In the genomic region with DNA sequence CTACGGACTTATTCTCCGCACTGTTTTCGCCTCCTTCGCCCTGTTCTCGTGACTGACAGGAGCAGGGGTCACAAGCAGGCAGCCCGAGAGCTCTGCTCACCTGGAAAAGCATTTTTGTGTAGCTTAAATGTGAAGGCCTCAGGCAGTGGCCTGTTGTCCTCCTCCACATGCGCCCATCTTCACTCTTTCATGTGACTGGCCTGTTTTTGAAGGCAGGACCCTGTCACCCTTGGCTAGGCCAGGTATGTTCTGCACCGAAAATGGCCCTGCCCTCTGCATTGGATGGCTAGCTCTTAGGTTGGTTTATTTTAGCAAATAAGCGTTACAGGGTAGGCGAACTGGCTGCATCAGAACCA, we compare ENCODE assay signal across 8 cellular contexts. TPM values are rescaled to one million over a fixed set of nuclear protein-coding genes. Genes with fewer than 3 reads are reported as not detected.
DNase-seq lines count a peak whose midpoint lies in the region; ATAC-seq, FAIRE-seq and TF ChIP-seq lines count a peak whose summit lies in the region.

No MANE protein-coding gene starts in this region.

- no peak for DNase-seq in GM06990 (ENCODE audit: extremely low read depth, insufficient read length)
- DNase-seq in SJCRH30, result no peak
- no peak for DNase-seq in foreskin fibroblast
- no peak for DNase-seq in progenitor cell of endocrine pancreas (ENCODE audit: low spot score, unreplicated experiment)
- no peak for DNase-seq in NCI-H2196 treated with DMSO at 0.1 percent for 48 hours (lab: John Stamatoyannopoulos, UW; ENCODE audit: unreplicated experiment)
- no peak for DNase-seq in D721Med (ENCODE audit: insufficient read length, low spot score)

- no peak for ATAC-seq in HG02588 (IDR thresholded peaks at IDR 0.05; ENCODE audit: unreplicated experiment)
- no peak for ATAC-seq in GM18517 (IDR thresholded peaks at IDR 0.05; ENCODE audit: unreplicated experiment)

- TF ChIP-seq CTCF in GM06990 (IDR thresholded peaks at IDR 0.05; ENCODE audit: insufficient read depth, low read length, poor library complexity, severe bottlenecking) (no peak), foreskin fibroblast (IDR thresholded peaks at IDR 0.05; ENCODE audit: low read depth, low read length) (no peak), progenitor cell of endocrine pancreas (IDR thresholded peaks at IDR 0.05; ENCODE audit: unreplicated experiment) (no peak), D721Med (IDR thresholded peaks at IDR 0.05; ENCODE audit: insufficient read depth, missing control alignments) (no peak)

- H3K4me3 Mint-ChIP-seq in progenitor cell of endocrine pancreas (ENCODE audit: low read depth), result peak overlapping the region; percentile 81

- no peaks in the 10 kb centered on the region for H3K9me3 ChIP-seq in SJCRH30 (replicated peaks)

- H3K4me1 Mint-ChIP-seq in progenitor cell of endocrine pancreas (ENCODE audit: low read depth), result no peaks in the 10 kb centered on the region

- H3K27me3 ChIP-seq in GM06990 (replicated peaks; ENCODE audit: control insufficient read depth, insufficient read depth, low read length) (no peaks in the 10 kb centered on the region), SJCRH30 (no peaks in the 10 kb centered on the region)

- no peaks in the 10 kb centered on the region for H3K27me3 Mint-ChIP-seq in progenitor cell of endocrine pancreas

- H3K36me3 Mint-ChIP-seq in progenitor cell of endocrine pancreas (ENCODE audit: insufficient read depth), result peaks cover 5% of the 10 kb centered on the region

- peaks cover 6% of the 10 kb centered on the region; the same call in 1 of the 2 replicates for H3K4me1 ChIP-seq in SJCRH30

- peak overlapping the region; percentile 95 for H3K27ac ChIP-seq in SJCRH30

- no peak for FAIRE-seq in D721Med (lab: Jason Lieb, UNC)

- H3K9me3 Mint-ChIP-seq in progenitor cell of endocrine pancreas (ENCODE audit: low read depth), result no peaks in the 10 kb centered on the region

- no peaks in the 10 kb centered on the region for H3K36me3 ChIP-seq in GM06990 (ENCODE audit: control insufficient read depth, insufficient read depth, low read length)
- H3K36me3 ChIP-seq in SJCRH30, result no peaks in the 10 kb centered on the region; the same call in 1 of the 2 replicates

- peak overlapping the region; percentile 79 for H3K4me3 ChIP-seq in GM06990 (replicated peaks; ENCODE audit: low read depth, low read length)
- peak overlapping the region; percentile 82 for H3K4me3 ChIP-seq in SJCRH30
- H3K4me3 ChIP-seq in foreskin fibroblast (ENCODE audit: low read depth in 1 of 2, low read length in 2 of 2), result peak overlapping the region; percentile 68 to 90

- H3K27ac Mint-ChIP-seq in progenitor cell of endocrine pancreas, result peak overlapping the region; percentile 97

RNA-seq across cellular contexts. Expression of gene CPLANE1, which starts 0.6 kb away (rescaled TPM):
- 26.9 and 34.2 TPM in 2 replicates for total RNA-seq in SJCRH30 (2014; rRNA removed; shearing (Covaris generic))
- total RNA-seq in progenitor cell of endocrine pancreas, result 29.4 and 31.2 TPM in 2 replicates
